In genomic region chr18:46173393-46174316, GRCh38 we compare ENCODE assay signal across 8 cellular contexts.
DNase-seq lines count a peak whose midpoint lies in the region; ATAC-seq and TF ChIP-seq lines count a peak whose summit lies in the region.

No MANE protein-coding gene starts in this region.

- TF ChIP-seq POLR2A in GM19193 (IDR thresholded peaks at IDR 0.05; ENCODE audit: extremely low read depth, insufficient read depth, insufficient read length) = peak; percentile 92

- peak overlapping the region; percentile 99 for H3K27ac Mint-ChIP-seq in chondrocyte (ENCODE audit: unreplicated experiment)

- H3K9me3 Mint-ChIP-seq in chondrocyte (ENCODE audit: low read depth) = no peaks in the 10 kb centered on the region

- no peaks in the 10 kb centered on the region for H3K36me3 Mint-ChIP-seq in chondrocyte (ENCODE audit: low read depth)

- no peaks in the 10 kb centered on the region for H3K27me3 Mint-ChIP-seq in chondrocyte (ENCODE audit: low read depth)

- peak overlapping the region; percentile 98 for H3K4me3 ChIP-seq in BJ (ENCODE audit: low read depth, low read length)

- no peaks in the 10 kb centered on the region for H3K27me3 ChIP-seq in BJ (ENCODE audit: control insufficient read depth, insufficient read depth, low read length)

- ATAC-seq in HG03432 (IDR thresholded peaks at IDR 0.05; ENCODE audit: unreplicated experiment) = peak; percentile 86

- CTCF ChIA-PET in BJ (lab: Yijun Ruan, JAX) = interaction anchor here (0.6 to 5.6 kb wide), 65 partner anchors 9 to 612 kb away, joined by 3 to 69 read pairs (median 4); partner anchors contain the start of genes ATP5F1A and HAUS1

- peak overlapping the region; percentile 98 for H3K4me3 Mint-ChIP-seq in chondrocyte (ENCODE audit: unreplicated experiment)

- TF ChIP-seq CTCF in BJ (IDR thresholded peaks at IDR 0.05; ENCODE audit: insufficient read depth, low read depth, low read length) (peak; percentile 97), chondrocyte (IDR thresholded peaks at IDR 0.05) (peak; percentile 92)

- peaks cover 34% of the 10 kb centered on the region for H3K4me1 Mint-ChIP-seq in chondrocyte (ENCODE audit: low read depth)

- H3K36me3 ChIP-seq in BJ (ENCODE audit: control insufficient read depth, insufficient read depth, low read length) = no peaks in the 10 kb centered on the region

- POLR2A ChIA-PET in BJ (lab: Charles Lee) = interaction anchor here (0.6 kb wide), 1 partner anchor 99 kb away, joined by 3 read pairs; no protein-coding TSS in a partner anchor

- peak; percentile 30 for DNase-seq in BJ (ENCODE audit: low read depth)
- DNase-seq in NCI-H446 treated with DMSO at 0.1 percent for 48 hours (lab: John Stamatoyannopoulos, UW) = peak; percentile 82
- peak; percentile 89 for DNase-seq in activated CD4-positive, alpha-beta T cell treated with anti-CD3 and anti-CD28 coated beads for 1 hour
- DNase-seq in chondrocyte (ENCODE audit: low spot score) = peak; percentile 97
- peak; percentile 84 for DNase-seq in kidney glomerular epithelial cell (lab: John Stamatoyannopoulos, UW)
- peak; percentile 91 to 93 for DNase-seq in stimulated activated CD4-positive, alpha-beta T cell treated with anti-CD3 and anti-CD28 coated beads, Interleukin-15, amount 100 ng/mL, for 48 hours (ENCODE audit: low read depth in 2 of 2)

Comparison
In these comparisons a context has a peak if more than half of its experiments do, and no peak if none do; other contexts are left out.
1. Peak in every context shown above with its lines: DNase-seq, ATAC-seq and H3K4me3 ChIP-seq.
2. DNase-seq: peak in every context shown above with its lines; median percentile 97 in chondrocyte; 92 in stimulated activated CD4-positive, alpha-beta T cell treated with anti-CD3 and anti-CD28 coated beads, Interleukin-15, amount 100 ng/mL, for 48 hours; 89 in activated CD4-positive, alpha-beta T cell treated with anti-CD3 and anti-CD28 coated beads for 1 hour; 84 in kidney glomerular epithelial cell; 82 in NCI-H446 treated with DMSO at 0.1 percent for 48 hours; 30 in BJ.